16 cellular contexts compared by ENCODE assay signal in genomic region chr15:48016865-48017264, GRCh38.
DNase-seq lines count a peak whose midpoint lies in the region; ATAC-seq and TF ChIP-seq lines count a peak whose summit lies in the region.
"Had no signal": no experiment of that assay in that cellular context is flagged by ENCODE, and none has a peak within 500 bp of the region (broad histone marks: within the 10 kb centered on the region; RNA-seq: fewer than 3 reads in every experiment).

No MANE protein-coding gene starts in this region.

- TF ChIP-seq CTCF in 22Rv1 (IDR thresholded peaks at IDR 0.05) (no peak), LNCaP clone FGC (IDR thresholded peaks at IDR 0.05; ENCODE audit: control insufficient read depth, extremely low read depth, insufficient read depth) (no peak), suprapubic skin (IDR thresholded peaks at IDR 0.05) (no peak)

- H3K27ac ChIP-seq in 22Rv1 (peak overlapping the region; percentile 53), suprapubic skin (peak overlapping the region; percentile 33)

- no peaks in the 10 kb centered on the region for H3K36me3 ChIP-seq in suprapubic skin
- H3K36me3 ChIP-seq: BE2C had no signal

- ATAC-seq in left colon, result peak; percentile 71
- no peak for ATAC-seq in GM21360 (IDR thresholded peaks at IDR 0.05; ENCODE audit: unreplicated experiment)
- ATAC-seq: HCT116 had no signal

- H3K4me3 ChIP-seq in LNCaP clone FGC (ENCODE audit: low read depth, low read length) (no peak overlapping the region), suprapubic skin (no peak overlapping the region)

- H3K9me3 ChIP-seq in suprapubic skin, result no peaks in the 10 kb centered on the region
- H3K9me3 ChIP-seq: BE2C, Caco-2 had no signal

- TF ChIP-seq POLR2A in suprapubic skin (IDR thresholded peaks at IDR 0.05), result no peak

- no peaks in the 10 kb centered on the region for H3K27me3 ChIP-seq in suprapubic skin
- H3K27me3 ChIP-seq: BE2C had no signal

- peak; percentile 86 for DNase-seq in LNCaP clone FGC (ENCODE audit: low read depth)
- no peak for DNase-seq in left colon
- DNase-seq in suprapubic skin (ENCODE audit: low spot score in 2 of 2), result no peak
- DNase-seq in posterior cingulate gyrus, result no peak
- no peak for DNase-seq in SK-N-DZ (ENCODE audit: low spot score)
- DNase-seq: BE2C; C1 segment of cervical spinal cord; Caco-2; CD4-positive, alpha-beta T cell; GOT3; H7; HFFc6; IMR-90 had no signal

- 89% methylated on average over 3 of the region's 3 CpGs for WGBS in suprapubic skin

- no peak for TF ChIP-seq EP300 in suprapubic skin (IDR thresholded peaks at IDR 0.05)

- no peaks in the 10 kb centered on the region for H3K4me1 ChIP-seq in suprapubic skin
- H3K4me1 ChIP-seq: BE2C, Caco-2 had no signal

- intact Hi-C loops in left colon (cut with DNase I, micrococcal nuclease) (no loop called here), posterior cingulate gyrus (cut with DNase I) (no loop called here)
